In genomic region chr14:99576761-99577705, GRCh38 we compare ENCODE assay signal across 17 cellular contexts. TPM values are rescaled to one million over a fixed set of nuclear protein-coding genes. Genes with fewer than 3 reads are reported as not detected.
DNase-seq lines count a peak whose midpoint lies in the region; ATAC-seq and TF ChIP-seq lines count a peak whose summit lies in the region.
"Had no signal": no experiment of that assay in that cellular context is flagged by ENCODE, and none has a peak within 500 bp of the region (broad histone marks: within the 10 kb centered on the region; RNA-seq: fewer than 3 reads in every experiment).

No MANE protein-coding gene starts in this region.

- peaks cover 3% of the 10 kb centered on the region for H3K36me3 ChIP-seq in endodermal cell (ENCODE audit: control insufficient read depth, insufficient read depth, low read length)
- no peaks in the 10 kb centered on the region for H3K36me3 ChIP-seq in upper lobe of left lung

- H3K4me3 ChIP-seq in endodermal cell (ENCODE audit: low read length) (no peak overlapping the region), upper lobe of left lung (no peak overlapping the region)

- TF ChIP-seq CTCF in endodermal cell (conservative IDR thresholded peaks at IDR 0.05), result no peak
- TF ChIP-seq CTCF in nephron (IDR thresholded peaks at IDR 0.05; ENCODE audit: unreplicated experiment in 3 of 3), result no peak
- no peak for TF ChIP-seq CTCF in upper lobe of left lung (IDR thresholded peaks at IDR 0.05)

- no peak for TF ChIP-seq EP300 in upper lobe of left lung (IDR thresholded peaks at IDR 0.05)

- ATAC-seq in Right ventricle myocardium inferior (no peak), left ventricle myocardium superior (no peak), upper lobe of left lung (ENCODE audit: low FRiP score in 2 of 2) (no peak), HG02798 (IDR thresholded peaks at IDR 0.05; ENCODE audit: poor library complexity, unreplicated experiment) (no peak)
- no peak for ATAC-seq in natural killer cell treated with Interleukin-12 subunit alpha and Interleukin-12 subunit beta and Interleukin-15 and Interleukin-18, amount 100 ng/mL, for 72 hours

- DNase-seq in Right ventricle myocardium inferior (ENCODE audit: missing footprints), result peak; percentile 51
- no peak for DNase-seq in left ventricle myocardium superior
- no peak for DNase-seq in endodermal cell
- DNase-seq in upper lobe of left lung, result peak in 1 of 2 donors; percentile 40
- DNase-seq in natural killer cell treated with Interleukin-12 subunit alpha and Interleukin-12 subunit beta and Interleukin-15 and Interleukin-18, amount 100 ng/mL, for 72 hours (ENCODE audit: low spot score), result no peak
- DNase-seq in NCI-H187 (lab: John Stamatoyannopoulos, UW), result no peak
- DNase-seq: 8988T; activated B cell treated with CpG ODN at 0.5 μM for 24 hours; amygdala; DMS79; erythroblast; NCI-H1694; NCI-H510A treated with DMSO at 0.1 percent for 48 hours; retina; stimulated activated CD4-positive, alpha-beta T cell treated with anti-CD3 and anti-CD28 coated beads, Interleukin-2, amount 100 ng/mL, for 24 hours had no signal

- no peak overlapping the region for H3K27ac ChIP-seq in endodermal cell (ENCODE audit: low read depth, low read length)
- H3K27ac ChIP-seq in upper lobe of left lung, result peak overlapping the region; percentile 6 to 79 (median 70)

- intact Hi-C loops in Right ventricle myocardium inferior (cut with DNase I), result no loop called here
- intact Hi-C loops in left ventricle myocardium superior (cut with micrococcal nuclease), result no loop called here

- H3K4me1 ChIP-seq in endodermal cell (ENCODE audit: control insufficient read depth, insufficient read depth, low read length) (peaks cover 65% of the 10 kb centered on the region), upper lobe of left lung (peaks cover 69 to 83% (median 72%) of the 10 kb centered on the region in 4 donors)

- TF ChIP-seq POLR2A in upper lobe of left lung (IDR thresholded peaks at IDR 0.05), result no peak

- H3K27me3 ChIP-seq in endodermal cell (ENCODE audit: control insufficient read depth, insufficient read depth, low read length, poor library complexity, severe bottlenecking) (no peaks in the 10 kb centered on the region), upper lobe of left lung (no peaks in the 10 kb centered on the region)

- H3K36me3 Mint-ChIP-seq in endodermal cell (ENCODE audit: low read depth) (no peaks in the 10 kb centered on the region), nephron (ENCODE audit: low read depth) (no peaks in the 10 kb centered on the region)
- H3K36me3 Mint-ChIP-seq in natural killer cell treated with Interleukin-12 subunit alpha and Interleukin-12 subunit beta and Interleukin-15 and Interleukin-18, amount 100 ng/mL, for 72 hours, result no peaks in the 10 kb centered on the region

- H3K27me3 Mint-ChIP-seq in endodermal cell (ENCODE audit: insufficient read depth) (no peaks in the 10 kb centered on the region), nephron (ENCODE audit: low read depth) (peaks cover 8% of the 10 kb centered on the region)
- no peaks in the 10 kb centered on the region for H3K27me3 Mint-ChIP-seq in natural killer cell treated with Interleukin-12 subunit alpha and Interleukin-12 subunit beta and Interleukin-15 and Interleukin-18, amount 100 ng/mL, for 72 hours
- H3K27me3 Mint-ChIP-seq: activated B cell treated with CpG ODN at 0.5 μM for 24 hours had no signal

- H3K4me3 Mint-ChIP-seq in endodermal cell, result no peak overlapping the region
- peak overlapping the region; percentile 41 to 65 (median 60) for H3K4me3 Mint-ChIP-seq in nephron
- no peak overlapping the region for H3K4me3 Mint-ChIP-seq in natural killer cell treated with Interleukin-12 subunit alpha and Interleukin-12 subunit beta and Interleukin-15 and Interleukin-18, amount 100 ng/mL, for 72 hours
- H3K4me3 Mint-ChIP-seq: activated B cell treated with CpG ODN at 0.5 μM for 24 hours had no signal

- H3K9me3 ChIP-seq in endodermal cell (ENCODE audit: control insufficient read depth, low read length) (no peaks in the 10 kb centered on the region), upper lobe of left lung (no peaks in the 10 kb centered on the region)

- 91% methylated on average over 16 to 24 of the region's 26 CpGs for WGBS in endodermal cell (ENCODE audit: insufficient coverage in 1 of 2, insufficient read length in 1 of 2), 2 experiments
- WGBS in upper lobe of left lung, 2 donors, result 81 to 86% methylated on average over 12 to 25 of the region's 26 CpGs

- H3K4me1 Mint-ChIP-seq in endodermal cell (peaks cover 59% of the 10 kb centered on the region), nephron (peaks cover 74% of the 10 kb centered on the region)
- H3K4me1 Mint-ChIP-seq in natural killer cell treated with Interleukin-12 subunit alpha and Interleukin-12 subunit beta and Interleukin-15 and Interleukin-18, amount 100 ng/mL, for 72 hours (ENCODE audit: low read depth in 2 of 2), result peaks cover 0 to 6% of the 10 kb centered on the region in 2 donors

- H3K27ac Mint-ChIP-seq in endodermal cell (peak overlapping the region; percentile 80), nephron (peak overlapping the region; percentile 90 to 97 (median 97))
- no peak overlapping the region for H3K27ac Mint-ChIP-seq in natural killer cell treated with Interleukin-12 subunit alpha and Interleukin-12 subunit beta and Interleukin-15 and Interleukin-18, amount 100 ng/mL, for 72 hours
- H3K27ac Mint-ChIP-seq: activated B cell treated with CpG ODN at 0.5 μM for 24 hours had no signal

- no peak overlapping the region for H3K9ac ChIP-seq in endodermal cell (ENCODE audit: extremely low read depth, low read length, poor library complexity, severe bottlenecking)

- H3K9me3 Mint-ChIP-seq in endodermal cell, result no peaks in the 10 kb centered on the region
- H3K9me3 Mint-ChIP-seq in nephron, result no peaks in the 10 kb centered on the region
- H3K9me3 Mint-ChIP-seq in natural killer cell treated with Interleukin-12 subunit alpha and Interleukin-12 subunit beta and Interleukin-15 and Interleukin-18, amount 100 ng/mL, for 72 hours, result no peaks in the 10 kb centered on the region
- H3K9me3 Mint-ChIP-seq: activated B cell treated with CpG ODN at 0.5 μM for 24 hours had no signal

RNA-seq across cellular contexts. Expression of gene CCDC85C, which starts 27.0 kb away (rescaled TPM):
- total RNA-seq in Right ventricle myocardium inferior (53.1 TPM), left ventricle myocardium superior (49.3 TPM), endodermal cell (10 to 100 TPM; 32.8 to 45.8 TPM), upper lobe of left lung (10 to 100 TPM in 5 of 6 donors, 1 to 10 TPM in 1; 5.2 to 31.0 (median 20.4) TPM)
- 63.0 TPM for polyA plus RNA-seq in endodermal cell (2013, experiment 1 of 2)
- 64.5 TPM for polyA plus RNA-seq in endodermal cell (2013, experiment 2 of 2)
- total RNA-seq in natural killer cell treated with Interleukin-12 subunit alpha and Interleukin-12 subunit beta and Interleukin-15 and Interleukin-18, amount 100 ng/mL, for 72 hours, result 1 to 10 TPM; 2.7 to 3.6 TPM

Comparison
In these comparisons a context has a peak if more than half of its experiments do, and no peak if none do; other contexts are left out.
1. H3K27ac Mint-ChIP-seq: peak in endodermal cell (single experiment) and nephron (3 of 3); none in natural killer cell treated with Interleukin-12 subunit alpha and Interleukin-12 subunit beta and Interleukin-15 and Interleukin-18, amount 100 ng/mL, for 72 hours (0 of 2).
2. H3K4me3 Mint-ChIP-seq: peak in nephron (3 of 3); none in endodermal cell (single experiment) and natural killer cell treated with Interleukin-12 subunit alpha and Interleukin-12 subunit beta and Interleukin-15 and Interleukin-18, amount 100 ng/mL, for 72 hours (single experiment).